12 cellular contexts compared by ENCODE assay signal in genomic region chr5:141039517-141039916, GRCh38. TPM values are rescaled to one million over a fixed set of nuclear protein-coding genes. Genes with fewer than 3 reads are reported as not detected.
DNase-seq lines count a peak whose midpoint lies in the region; ATAC-seq and TF ChIP-seq lines count a peak whose summit lies in the region.
"Had no signal": no experiment of that assay in that cellular context is flagged by ENCODE, and none has a peak within 500 bp of the region (broad histone marks: within the 10 kb centered on the region; RNA-seq: fewer than 3 reads in every experiment).

No MANE protein-coding gene starts in this region.

- H3K4me1 Mint-ChIP-seq in osteocyte (ENCODE audit: unreplicated experiment) = no peaks in the 10 kb centered on the region
- H3K4me1 Mint-ChIP-seq: naive thymus-derived CD4-positive, alpha-beta T cell; stimulated activated naive B cell treated with anti-CD40 and anti-IgM and Interleukin-4, amounts not matched to agents 10 μg/mL and 1 μg/mL and 100 μg/mL, for 72 hours had no signal

- no peak for ATAC-seq in GM21360 (IDR thresholded peaks at IDR 0.05; ENCODE audit: unreplicated experiment)
- ATAC-seq: naive thymus-derived CD4-positive, alpha-beta T cell; stimulated activated naive B cell treated with anti-CD40 and anti-IgM and Interleukin-4, amounts not matched to agents 10 μg/mL and 1 μg/mL and 100 μg/mL, for 72 hours had no signal

- no peak for TF ChIP-seq CTCF in osteocyte (IDR thresholded peaks at IDR 0.05)

- no peaks in the 10 kb centered on the region for H3K36me3 Mint-ChIP-seq in osteocyte (ENCODE audit: unreplicated experiment)
- H3K36me3 Mint-ChIP-seq: naive thymus-derived CD4-positive, alpha-beta T cell; stimulated activated naive B cell treated with anti-CD40 and anti-IgM and Interleukin-4, amounts not matched to agents 10 μg/mL and 1 μg/mL and 100 μg/mL, for 72 hours had no signal

- DNase-seq in DMS153 (lab: John Stamatoyannopoulos, UW) (peak; percentile 12), NCI-H1436 (lab: John Stamatoyannopoulos, UW) (peak; percentile 68), SHP77 (lab: John Stamatoyannopoulos, UW) (peak; percentile 71 to 78), kidney glomerular epithelial cell (lab: John Stamatoyannopoulos, UW) (peak; percentile 21), globus pallidus (ENCODE audit: low spot score) (no peak), SIG-M5 treated with dmso at 0.1 percent for 504 hours (lab: John Stamatoyannopoulos, UW; ENCODE audit: unreplicated experiment) (no peak), osteocyte (ENCODE audit: extremely low spot score, unreplicated experiment) (no peak)
- DNase-seq: naive thymus-derived CD4-positive, alpha-beta T cell; stimulated activated naive B cell treated with anti-CD40 and anti-IgM and Interleukin-4, amounts not matched to agents 10 μg/mL and 1 μg/mL and 100 μg/mL, for 72 hours had no signal

- peaks cover 22% of the 10 kb centered on the region for H3K27me3 Mint-ChIP-seq in osteocyte (ENCODE audit: unreplicated experiment)

- H3K27ac Mint-ChIP-seq in osteocyte (ENCODE audit: unreplicated experiment) = no peak overlapping the region
- H3K27ac Mint-ChIP-seq: naive thymus-derived CD4-positive, alpha-beta T cell; stimulated activated naive B cell treated with anti-CD40 and anti-IgM and Interleukin-4, amounts not matched to agents 10 μg/mL and 1 μg/mL and 100 μg/mL, for 72 hours; T-helper 1 cell treated with Interleukin-12 subunit alpha and Interleukin-12 subunit beta and Interleukin-4 antibody, amounts not matched to agents 30 μg/mL and 1 μg/mL, for 36 hours had no signal

- no peak overlapping the region for H3K4me3 Mint-ChIP-seq in osteocyte (ENCODE audit: unreplicated experiment)
- H3K4me3 Mint-ChIP-seq: naive thymus-derived CD4-positive, alpha-beta T cell; stimulated activated naive B cell treated with anti-CD40 and anti-IgM and Interleukin-4, amounts not matched to agents 10 μg/mL and 1 μg/mL and 100 μg/mL, for 72 hours; T-helper 1 cell treated with Interleukin-12 subunit alpha and Interleukin-12 subunit beta and Interleukin-4 antibody, amounts not matched to agents 30 μg/mL and 1 μg/mL, for 36 hours had no signal

- H3K9me3 Mint-ChIP-seq in osteocyte (ENCODE audit: unreplicated experiment) = no peaks in the 10 kb centered on the region

RNA-seq across cellular contexts. Expression of gene PCDHB1, which starts 11.7 kb away (rescaled TPM):
- 0.03 and 0.05 TPM in 2 replicates for total RNA-seq in osteocyte
- total RNA-seq: activated CD8-positive, alpha-beta memory T cell treated with anti-CD3 and anti-CD28 coated beads for 36 hours; naive thymus-derived CD4-positive, alpha-beta T cell had no signal

RNA-seq across cellular contexts. Expression of gene PCDHB2, which starts 54.9 kb away (rescaled TPM):
- 91.5 and 92.7 TPM in 2 replicates for total RNA-seq in osteocyte
- total RNA-seq: activated CD8-positive, alpha-beta memory T cell treated with anti-CD3 and anti-CD28 coated beads for 36 hours had no signal

Comparison
In these comparisons a context has a peak if more than half of its experiments do, and no peak if none do; other contexts are left out.
1. DNase-seq: peak in DMS153 (single experiment), NCI-H1436 (single experiment), SHP77 (2 of 2) and kidney glomerular epithelial cell (single experiment); none in globus pallidus (single experiment), SIG-M5 treated with dmso at 0.1 percent for 504 hours (single experiment) and osteocyte (single experiment).